Comparison of ENCODE assay signal across 11 cellular contexts in the genomic region with DNA sequence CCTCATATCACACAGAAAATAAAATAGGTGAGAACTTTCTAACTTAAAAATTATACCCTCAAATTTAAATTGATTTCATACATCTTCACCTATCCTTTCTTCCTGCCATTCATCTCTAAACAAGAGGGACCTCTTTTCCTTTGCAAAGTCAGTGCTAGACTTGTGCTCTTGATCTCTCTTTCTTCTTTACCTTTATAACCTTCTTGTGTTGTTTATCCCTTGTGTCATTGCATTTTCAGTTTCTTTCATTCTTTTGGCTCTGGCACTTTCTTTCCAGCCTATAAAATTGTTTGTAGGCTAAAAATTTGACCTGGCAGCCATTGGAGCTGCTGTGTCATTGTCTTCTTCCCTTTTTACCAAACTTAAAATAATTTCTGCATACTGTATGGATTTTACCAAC.
"Had no signal": no experiment of that assay in that cellular context is flagged by ENCODE, and none has a peak within 500 bp of the region (broad histone marks: within the 10 kb centered on the region; RNA-seq: fewer than 3 reads in every experiment).

No MANE protein-coding gene starts in this region.

- H3K4me1 ChIP-seq: HAP-1 had no signal

- DNase-seq: GM23248, GOT3, H7, H9, HCEC 1CT, HFFc6 had no signal

- ATAC-seq: GM23338, HCT116 had no signal

- H3K9ac ChIP-seq: GM23248 had no signal

- H2AFZ ChIP-seq: GM23248, GM23338 had no signal

- FAIRE-seq: H1, H54 had no signal

- H3K27ac ChIP-seq: GM23248 had no signal

- H3K9me3 ChIP-seq: HAP-1 had no signal

- H3K36me3 ChIP-seq: HAP-1 had no signal

- H3K4me2 ChIP-seq: GM23338 had no signal

- H3K4me3 ChIP-seq: GM23248, GM23338, HAP-1 had no signal
